9 cellular contexts compared by ENCODE assay signal in the genomic region with DNA sequence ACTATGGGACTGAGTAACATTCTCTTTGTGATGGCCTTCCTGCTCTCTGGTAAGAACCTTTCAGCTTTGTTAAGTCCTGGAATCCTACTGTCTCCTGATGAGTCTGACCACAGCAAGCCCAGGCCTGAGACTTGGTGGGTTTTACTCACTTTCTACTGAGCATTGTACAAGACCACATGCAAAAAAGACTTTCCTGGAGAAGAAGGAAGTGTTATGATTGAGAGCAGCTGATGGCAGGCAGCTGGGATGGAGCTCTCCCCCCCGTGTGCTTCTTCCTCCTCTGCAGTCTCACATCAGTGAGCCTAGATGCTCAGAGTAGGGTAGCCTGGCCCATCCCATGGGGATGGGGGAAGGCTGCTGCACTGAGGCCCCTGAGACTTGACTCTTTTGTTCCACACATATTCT. TPM values are rescaled to one million over a fixed set of nuclear protein-coding genes. Genes with fewer than 3 reads are reported as not detected.
DNase-seq lines count a peak whose midpoint lies in the region; ATAC-seq and TF ChIP-seq lines count a peak whose summit lies in the region.
"Had no signal": no experiment of that assay in that cellular context is flagged by ENCODE, and none has a peak within 500 bp of the region (broad histone marks: within the 10 kb centered on the region; RNA-seq: fewer than 3 reads in every experiment).

No MANE protein-coding gene starts in this region.

- ATAC-seq in GM18907 (IDR thresholded peaks at IDR 0.05; ENCODE audit: unreplicated experiment) (peak; percentile 55), GM21737 (IDR thresholded peaks at IDR 0.05; ENCODE audit: unreplicated experiment) (peak; percentile 39)

- H3K4me2 ChIP-seq in Karpas-422 (ENCODE audit: low read depth, low read length, poor library complexity, severe bottlenecking) = peak overlapping the region; percentile 77

- H3K27ac ChIP-seq in Karpas-422 (ENCODE audit: low read length) (peak overlapping the region; percentile 79), prostate gland (no peak overlapping the region)

- H3K9me3 ChIP-seq in Karpas-422 (ENCODE audit: low read length) (no peaks in the 10 kb centered on the region), prostate gland (no peaks in the 10 kb centered on the region)

- H3K27me3 ChIP-seq in Karpas-422 (ENCODE audit: low read length) (no peaks in the 10 kb centered on the region), prostate gland (replicated peaks; ENCODE audit: insufficient read depth) (no peaks in the 10 kb centered on the region)

- H3K36me3 ChIP-seq in Karpas-422 (ENCODE audit: insufficient read depth, low read length) (no peaks in the 10 kb centered on the region), prostate gland (no peaks in the 10 kb centered on the region)

- no peaks in the 10 kb centered on the region for H3K9me2 ChIP-seq in Karpas-422 (replicated peaks; ENCODE audit: insufficient read depth, low read length)

- DNase-seq in Karpas-422 = peak; percentile 87
- DNase-seq in medulla oblongata (ENCODE audit: extremely low spot score) = peak; percentile 57
- DNase-seq in GM13976 (ENCODE audit: low spot score) = no peak
- no peak for DNase-seq in prostate gland (ENCODE audit: low spot score)
- DNase-seq in DMS153 treated with DMSO at 0.1 percent for 48 hours (lab: John Stamatoyannopoulos, UW; ENCODE audit: unreplicated experiment) = no peak
- DNase-seq: effector CD4-positive, alpha-beta T cell; PC-3 had no signal

- no peak for TF ChIP-seq POLR2A in prostate gland (IDR thresholded peaks at IDR 0.05)

- H3K9ac ChIP-seq in Karpas-422 (ENCODE audit: low read length) = peak overlapping the region; percentile 55

- 46% methylated on average over 1 of the region's 1 CpG for WGBS in prostate gland

- no peak overlapping the region for H2AFZ ChIP-seq in Karpas-422 (ENCODE audit: low read length)

- no peaks in the 10 kb centered on the region for H3K79me2 ChIP-seq in Karpas-422 (ENCODE audit: low read length)

- in situ Hi-C loops in GM13976 (cut with MboI; ENCODE audit: low sequenced_read_pairs, unreplicated experiment) = no loop called here

- H3K4me1 ChIP-seq in Karpas-422 (ENCODE audit: low read length) (peaks cover 59% of the 10 kb centered on the region), prostate gland (replicated peaks) (no peaks in the 10 kb centered on the region)

- TF ChIP-seq CTCF in GM13976 (IDR thresholded peaks at IDR 0.05; ENCODE audit: borderline replicate concordance, control extremely low read depth, extremely low read depth, insufficient read depth, missing control alignments) (no peak), prostate gland (IDR thresholded peaks at IDR 0.05) (no peak)

- intact Hi-C loops in prostate gland (cut with DNase I) = no loop called here

- H3K4me3 ChIP-seq in Karpas-422 (ENCODE audit: low read length) = peak overlapping the region; percentile 54
- H3K4me3 ChIP-seq in prostate gland = no peak overlapping the region

- no peaks in the 10 kb centered on the region for H4K20me1 ChIP-seq in Karpas-422 (ENCODE audit: insufficient read depth, low read depth, low read length)

RNA-seq across cellular contexts. Expression of gene CD86, which starts 36.4 kb away (rescaled TPM):
- total RNA-seq in Karpas-422 (2014; rRNA removed; shearing (Covaris generic); ENCODE audit: low replicate concordance) = 8.5 and 24.4 TPM in 2 replicates
- total RNA-seq in prostate gland = 1 to 10 TPM in 1 of 2 donors, under 1 TPM in 1; 0.68 to 1.2 TPM

Comparison
In these comparisons a context has a peak if more than half of its experiments do, and no peak if none do; other contexts are left out.
1. DNase-seq: peak in Karpas-422 (single experiment) and medulla oblongata (single experiment); none in GM13976 (single experiment), prostate gland (single experiment) and DMS153 treated with DMSO at 0.1 percent for 48 hours (single experiment).